In the genomic region with DNA sequence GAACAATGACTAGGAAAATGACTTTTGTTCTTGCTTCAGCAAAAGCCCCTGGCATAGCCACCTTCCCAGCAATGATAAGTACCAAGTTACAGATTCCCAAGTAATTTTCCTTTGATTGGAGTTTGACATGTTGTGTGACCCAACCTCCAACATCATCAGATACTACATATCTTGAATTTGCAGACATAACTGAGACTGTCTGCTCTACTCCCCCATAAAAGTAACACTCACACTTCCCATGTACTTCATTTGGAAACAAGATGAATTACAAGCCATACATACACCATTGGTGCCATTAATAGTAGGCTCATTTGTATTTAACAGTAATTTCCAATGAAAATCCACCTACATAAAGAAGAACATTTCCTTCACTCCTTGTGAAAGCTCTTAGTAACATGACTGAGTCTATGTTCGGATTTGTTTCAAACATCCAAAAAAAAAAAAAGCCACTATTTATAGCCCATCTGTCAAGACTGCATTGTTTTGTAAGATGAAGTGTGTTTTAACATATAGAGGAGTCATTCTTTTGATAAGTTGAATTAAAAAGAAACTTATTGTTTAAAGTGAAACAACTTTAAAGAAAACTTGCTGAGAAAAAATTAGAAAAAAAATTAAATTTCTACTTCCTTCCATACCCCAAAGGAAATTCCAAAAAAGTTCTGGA, we compare ENCODE assay signal across 1 cellular context.
A peak's percentile ranks its signal among the peaks of the same experiment; 100 is the strongest.
TF ChIP-seq lines count a peak whose summit lies in the region.

No MANE protein-coding gene starts in this region.

TF ChIP-seq in K562, 482 proteins besides CTCF, POLR2A, EP300 and RAD21 (continued from another document and continues in another):
- TF ChIP-seq, protein P1, sequence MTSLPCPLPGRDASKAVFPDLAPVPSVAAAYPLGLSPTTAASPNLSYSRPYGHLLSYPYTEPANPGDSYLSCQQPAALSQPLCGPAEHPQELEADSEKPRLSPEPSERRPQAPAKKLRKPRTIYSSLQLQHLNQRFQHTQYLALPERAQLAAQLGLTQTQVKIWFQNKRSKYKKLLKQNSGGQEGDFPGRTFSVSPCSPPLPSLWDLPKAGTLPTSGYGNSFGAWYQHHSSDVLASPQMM (CRISPR knock-in tag; IDR thresholded peaks at IDR 0.05), result no peak
- TF ChIP-seq IFI16 (CRISPR knock-in tag; IDR thresholded peaks at IDR 0.05) (no peak), ZNF551 (CRISPR knock-in tag; IDR thresholded peaks at IDR 0.05) (no peak), TGIF2 (CRISPR knock-in tag; IDR thresholded peaks at IDR 0.05) (no peak), BDP1 (IDR thresholded peaks at IDR 0.05; ENCODE audit: insufficient read depth, insufficient read length) (no peak), SMAD4 (CRISPR knock-in tag; conservative IDR thresholded peaks at IDR 0.05) (peak; percentile 53; the same call in 1 of the 2 replicates), JUND (IDR thresholded peaks at IDR 0.05; ENCODE audit: borderline replicate concordance, low read depth, low read length) (peak; percentile 20; the same call in 1 of the 2 replicates), JUND (tag; IDR thresholded peaks at IDR 0.05; ENCODE audit: borderline replicate concordance, low read depth, low read length) (no peak), ARID4B (CRISPR knock-in tag; IDR thresholded peaks at IDR 0.05) (no peak), BCOR (IDR thresholded peaks at IDR 0.05) (no peak), KDM1A (IDR thresholded peaks at IDR 0.05) (0 out of 4 replicates have a peak, but pooled peaks of 1 of the 2 experiments have one; percentile 29), CHD1 (IDR thresholded peaks at IDR 0.05; ENCODE audit: low read length) (no peak), SMARCA4 (IDR thresholded peaks at IDR 0.05) (peak; percentile 78), ZFP1 (CRISPR knock-in tag; IDR thresholded peaks at IDR 0.05) (no peak), ZBTB1 (CRISPR knock-in tag; IDR thresholded peaks at IDR 0.05; ENCODE audit: borderline replicate concordance, low read depth) (no peak), TBL1XR1 (IDR thresholded peaks at IDR 0.05; ENCODE audit: low read length in 2 of 2) (peak in 1 of 2 experiments; percentile 25; a peak in 1 of 4 replicates), ELF4 (CRISPR knock-in tag; IDR thresholded peaks at IDR 0.05) (no peak), ZNF175 (CRISPR knock-in tag; IDR thresholded peaks at IDR 0.05; ENCODE audit: low read depth) (no peak), GTF3C2 (IDR thresholded peaks at IDR 0.05; ENCODE audit: borderline replicate concordance, extremely low read depth, insufficient read length) (no peak), ARID1B (IDR thresholded peaks at IDR 0.05) (peak; percentile 90), UBTF (IDR thresholded peaks at IDR 0.05; ENCODE audit: borderline replicate concordance in 1 of 2, low read depth in 2 of 2, low read length in 2 of 2) (no peak), TAF9B (IDR thresholded peaks at IDR 0.05; ENCODE audit: partially characterized antibody) (no peak), XRCC3 (IDR thresholded peaks at IDR 0.05) (no peak), CCNT2 (IDR thresholded peaks at IDR 0.05; ENCODE audit: borderline replicate concordance, extremely low read depth, insufficient read length, low read depth, low read length) (no peak), ZNF239 (CRISPR knock-in tag; IDR thresholded peaks at IDR 0.05) (no peak), TSHZ1 (CRISPR knock-in tag; IDR thresholded peaks at IDR 0.05) (no peak), GATAD2B (IDR thresholded peaks at IDR 0.05; ENCODE audit: borderline replicate concordance) (no peak), PYGO2 (tag; IDR thresholded peaks at IDR 0.05) (no peak), POLR3A (IDR thresholded peaks at IDR 0.05; ENCODE audit: borderline replicate concordance, extremely low read depth, insufficient read depth, insufficient read length) (no peak), ZNF431 (CRISPR knock-in tag; IDR thresholded peaks at IDR 0.05) (no peak), E2F3 (CRISPR knock-in tag; IDR thresholded peaks at IDR 0.05) (no peak), RNF2 (IDR thresholded peaks at IDR 0.05) (no peak), ZNF785 (CRISPR knock-in tag; IDR thresholded peaks at IDR 0.05) (no peak)
- TF ChIP-seq, protein P2, sequence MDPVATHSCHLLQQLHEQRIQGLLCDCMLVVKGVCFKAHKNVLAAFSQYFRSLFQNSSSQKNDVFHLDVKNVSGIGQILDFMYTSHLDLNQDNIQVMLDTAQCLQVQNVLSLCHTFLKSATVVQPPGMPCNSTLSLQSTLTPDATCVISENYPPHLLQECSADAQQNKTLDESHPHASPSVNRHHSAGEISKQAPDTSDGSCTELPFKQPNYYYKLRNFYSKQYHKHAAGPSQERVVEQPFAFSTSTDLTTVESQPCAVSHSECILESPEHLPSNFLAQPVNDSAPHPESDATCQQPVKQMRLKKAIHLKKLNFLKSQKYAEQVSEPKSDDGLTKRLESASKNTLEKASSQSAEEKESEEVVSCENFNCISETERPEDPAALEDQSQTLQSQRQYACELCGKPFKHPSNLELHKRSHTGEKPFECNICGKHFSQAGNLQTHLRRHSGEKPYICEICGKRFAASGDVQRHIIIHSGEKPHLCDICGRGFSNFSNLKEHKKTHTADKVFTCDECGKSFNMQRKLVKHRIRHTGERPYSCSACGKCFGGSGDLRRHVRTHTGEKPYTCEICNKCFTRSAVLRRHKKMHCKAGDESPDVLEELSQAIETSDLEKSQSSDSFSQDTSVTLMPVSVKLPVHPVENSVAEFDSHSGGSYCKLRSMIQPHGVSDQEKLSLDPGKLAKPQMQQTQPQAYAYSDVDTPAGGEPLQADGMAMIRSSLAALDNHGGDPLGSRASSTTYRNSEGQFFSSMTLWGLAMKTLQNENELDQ (CRISPR knock-in tag; IDR thresholded peaks at IDR 0.05; ENCODE audit: borderline replicate concordance), result no peak
- TF ChIP-seq, protein P3, sequence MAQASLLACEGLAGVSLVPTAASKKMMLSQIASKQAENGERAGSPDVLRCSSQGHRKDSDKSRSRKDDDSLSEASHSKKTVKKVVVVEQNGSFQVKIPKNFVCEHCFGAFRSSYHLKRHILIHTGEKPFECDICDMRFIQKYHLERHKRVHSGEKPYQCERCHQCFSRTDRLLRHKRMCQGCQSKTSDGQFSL (CRISPR knock-in tag; IDR thresholded peaks at IDR 0.05), result no peak
- TF ChIP-seq, protein P3 (tag; IDR thresholded peaks at IDR 0.05), result no peak
- TF ChIP-seq, protein P4, sequence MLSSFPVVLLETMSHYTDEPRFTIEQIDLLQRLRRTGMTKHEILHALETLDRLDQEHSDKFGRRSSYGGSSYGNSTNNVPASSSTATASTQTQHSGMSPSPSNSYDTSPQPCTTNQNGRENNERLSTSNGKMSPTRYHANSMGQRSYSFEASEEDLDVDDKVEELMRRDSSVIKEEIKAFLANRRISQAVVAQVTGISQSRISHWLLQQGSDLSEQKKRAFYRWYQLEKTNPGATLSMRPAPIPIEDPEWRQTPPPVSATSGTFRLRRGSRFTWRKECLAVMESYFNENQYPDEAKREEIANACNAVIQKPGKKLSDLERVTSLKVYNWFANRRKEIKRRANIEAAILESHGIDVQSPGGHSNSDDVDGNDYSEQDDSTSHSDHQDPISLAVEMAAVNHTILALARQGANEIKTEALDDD (IDR thresholded peaks at IDR 0.05), result no peak
- TF ChIP-seq, protein P5, sequence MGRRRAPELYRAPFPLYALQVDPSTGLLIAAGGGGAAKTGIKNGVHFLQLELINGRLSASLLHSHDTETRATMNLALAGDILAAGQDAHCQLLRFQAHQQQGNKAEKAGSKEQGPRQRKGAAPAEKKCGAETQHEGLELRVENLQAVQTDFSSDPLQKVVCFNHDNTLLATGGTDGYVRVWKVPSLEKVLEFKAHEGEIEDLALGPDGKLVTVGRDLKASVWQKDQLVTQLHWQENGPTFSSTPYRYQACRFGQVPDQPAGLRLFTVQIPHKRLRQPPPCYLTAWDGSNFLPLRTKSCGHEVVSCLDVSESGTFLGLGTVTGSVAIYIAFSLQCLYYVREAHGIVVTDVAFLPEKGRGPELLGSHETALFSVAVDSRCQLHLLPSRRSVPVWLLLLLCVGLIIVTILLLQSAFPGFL (CRISPR knock-in tag; IDR thresholded peaks at IDR 0.05), result no peak
